Comparison of ENCODE assay signal across 24 cellular contexts in the genomic region with DNA sequence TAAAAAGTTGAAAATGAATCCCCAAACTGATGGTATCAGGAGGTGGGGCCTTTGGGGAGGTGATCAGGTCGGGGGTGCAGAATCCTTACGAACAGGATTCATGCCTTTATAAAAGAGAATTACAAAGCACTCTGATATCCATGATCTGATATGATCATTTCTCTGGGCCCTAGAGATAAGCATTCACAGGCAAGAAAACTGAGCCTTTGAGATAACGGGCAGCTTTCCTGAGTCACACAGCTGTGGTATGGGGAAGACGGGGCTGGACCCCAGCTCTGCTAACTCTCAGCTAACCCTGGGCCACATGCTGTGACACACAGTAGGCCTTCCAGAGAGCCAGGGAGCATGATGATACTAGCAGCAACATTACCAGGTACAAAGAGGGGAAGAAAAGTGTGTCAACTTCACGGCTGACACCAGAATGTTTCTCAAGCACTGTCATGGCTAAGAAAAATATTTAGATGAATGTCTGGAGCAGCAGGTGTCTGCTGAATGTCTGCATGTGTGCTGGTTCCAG.
"Had no signal": no experiment of that assay in that cellular context is flagged by ENCODE, and none has a peak within 500 bp of the region (broad histone marks: within the 10 kb centered on the region; RNA-seq: fewer than 3 reads in every experiment).

No MANE protein-coding gene starts in this region.

- DNase-seq: activated CD4-positive, alpha-beta T cell treated with anti-CD3 and anti-CD28 coated beads for 48 hours; activated CD4-positive, alpha-beta T cell treated with anti-CD3 and anti-CD28 coated beads, Interleukin-2, amount 50 U/mL, for 4 hours; activated CD4-positive, CD25-positive, alpha-beta regulatory T cell treated with anti-CD3 and anti-CD28 coated beads, Interleukin-2, amount 50 U/mL, for 72 hours; activated CD8-positive, alpha-beta memory T cell treated with anti-CD3 and anti-CD28 coated beads, Interleukin-2, amount 50 U/mL, for 48 hours; activated CD8-positive, alpha-beta T cell treated with anti-CD3 and anti-CD28 coated beads, Interleukin-2, amount 10 ng/mL, durations not matched to agents 7 days and 5 days; activated T-cell treated with anti-CD3 and anti-CD28 coated beads, Interleukin-2, amount 50 U/mL, for 1 hour; amygdala; Karpas-422; MM.1S; NCI-H146; NCI-H187 treated with DMSO at 0.1 percent for 48 hours; NCI-H2081 treated with DMSO at 0.1 percent for 48 hours; NCI-H2171 treated with DMSO at 0.1 percent for 48 hours; NCI-H226; NCI-H510A; NCI-H526 treated with DMSO at 0.1 percent for 48 hours; NK-92 treated with Interleukin-12 subunit alpha and Interleukin-12 subunit beta, amount 100 ng/mL, for 24 hours; Peyer's patch; Right ventricle myocardium superior; T-helper 2 cell; T1000 had no signal

- H3K27me3 Mint-ChIP-seq: activated naive CD4-positive, alpha-beta T cell treated with anti-CD3 and anti-CD28 coated beads, Interleukin-2, amount 50 U/mL, for 24 hours had no signal

- H3K36me3 Mint-ChIP-seq: activated naive CD4-positive, alpha-beta T cell treated with anti-CD3 and anti-CD28 coated beads, Interleukin-2, amount 50 U/mL, for 24 hours; brain; WTC11 had no signal

- H3K9me3 Mint-ChIP-seq: activated naive CD4-positive, alpha-beta T cell treated with anti-CD3 and anti-CD28 coated beads, Interleukin-2, amount 50 U/mL, for 24 hours had no signal

- H3K4me1 Mint-ChIP-seq: activated naive CD4-positive, alpha-beta T cell treated with anti-CD3 and anti-CD28 coated beads, Interleukin-2, amount 50 U/mL, for 24 hours; brain had no signal

- H3K27ac Mint-ChIP-seq: activated CD8-positive, alpha-beta T cell treated with anti-CD3 and anti-CD28 coated beads, Interleukin-2, amount 10 ng/mL, durations not matched to agents 7 days and 5 days; activated naive CD4-positive, alpha-beta T cell treated with anti-CD3 and anti-CD28 coated beads, Interleukin-2, amount 50 U/mL, for 24 hours; brain; WTC11 had no signal

- ATAC-seq: activated CD8-positive, alpha-beta T cell treated with anti-CD3 and anti-CD28 coated beads, Interleukin-2, amount 10 ng/mL, durations not matched to agents 7 days and 5 days; WTC11 had no signal

- H3K4me3 Mint-ChIP-seq: activated CD8-positive, alpha-beta T cell treated with anti-CD3 and anti-CD28 coated beads, Interleukin-2, amount 10 ng/mL, durations not matched to agents 7 days and 5 days; activated naive CD4-positive, alpha-beta T cell treated with anti-CD3 and anti-CD28 coated beads, Interleukin-2, amount 50 U/mL, for 24 hours; brain; WTC11 had no signal
